Comparison of ENCODE assay signal across 20 cellular contexts in the genomic region with DNA sequence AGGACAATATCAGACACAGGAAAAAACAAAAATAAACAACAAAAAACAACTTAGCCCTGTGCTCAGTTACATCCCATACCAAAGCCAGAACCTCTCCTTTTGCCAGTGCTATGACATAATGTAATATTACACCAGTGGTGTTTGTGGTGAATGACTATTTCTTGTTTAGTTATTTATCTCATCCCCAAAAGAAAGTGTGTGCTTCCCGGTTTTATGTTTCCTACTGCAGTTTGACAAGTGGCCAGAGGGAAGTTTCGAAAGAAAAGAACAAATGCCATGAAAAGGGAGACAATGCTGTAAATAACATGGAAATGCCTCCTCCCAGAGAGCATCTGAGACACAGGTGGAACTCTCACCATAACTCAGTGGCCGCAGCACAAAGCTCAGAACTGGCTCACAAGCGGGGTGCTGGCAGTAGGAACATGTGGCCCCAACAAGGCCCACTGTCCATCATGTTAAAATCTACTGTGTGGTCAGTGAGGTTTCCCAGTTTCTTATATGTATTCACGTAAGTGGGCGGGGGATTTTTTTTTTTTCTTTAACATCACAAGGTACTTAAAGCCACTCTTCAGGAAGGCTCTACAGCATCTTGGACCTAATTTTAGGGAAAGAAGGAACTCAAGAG.
"Had no signal": no experiment of that assay in that cellular context is flagged by ENCODE, and none has a peak within 500 bp of the region (broad histone marks: within the 10 kb centered on the region; RNA-seq: fewer than 3 reads in every experiment).

No MANE protein-coding gene starts in this region.

- H3K9me3 ChIP-seq: esophagus muscularis mucosa, gastrocnemius medialis, heart right ventricle, ovary, suprapubic skin, thyroid gland, upper lobe of left lung, uterus had no signal

- H3K4me3 Mint-ChIP-seq: dendritic cell treated with granulocyte-macrophage colony-stimulating factor and Interleukin-4, amounts not matched to agents 40 ng/mL and 50 ng/mL, for 4 days; effector memory CD8-positive, alpha-beta T cell; naive thymus-derived CD8-positive, alpha-beta T cell had no signal

- H3K36me3 Mint-ChIP-seq: naive thymus-derived CD8-positive, alpha-beta T cell had no signal

- H3K27me3 ChIP-seq: esophagus muscularis mucosa, gastrocnemius medialis, ovary, thyroid gland, upper lobe of left lung, uterus had no signal

- H3K27ac ChIP-seq: epithelial cell of prostate, esophagus muscularis mucosa, gastrocnemius medialis, heart right ventricle, ovary, suprapubic skin, thyroid gland, upper lobe of left lung, uterus had no signal

- H3K9me3 Mint-ChIP-seq: dendritic cell treated with granulocyte-macrophage colony-stimulating factor and Interleukin-4, amounts not matched to agents 40 ng/mL and 50 ng/mL, for 4 days; effector memory CD8-positive, alpha-beta T cell had no signal

- H3K27ac Mint-ChIP-seq: dendritic cell treated with granulocyte-macrophage colony-stimulating factor and Interleukin-4, amounts not matched to agents 40 ng/mL and 50 ng/mL, for 4 days; effector memory CD8-positive, alpha-beta T cell; naive thymus-derived CD8-positive, alpha-beta T cell had no signal

- ATAC-seq: effector memory CD8-positive, alpha-beta T cell; gastrocnemius medialis; heart right ventricle; left lobe of liver; naive thymus-derived CD8-positive, alpha-beta T cell; right cardiac atrium had no signal

- H3K4me1 ChIP-seq: esophagus muscularis mucosa, gastrocnemius medialis, suprapubic skin, thyroid gland, upper lobe of left lung, uterus had no signal

- H3K4me3 ChIP-seq: esophagus muscularis mucosa, gastrocnemius medialis, heart right ventricle, ovary, smooth muscle cell, suprapubic skin, thyroid gland, upper lobe of left lung, uterus had no signal

- H3K4me1 Mint-ChIP-seq: naive thymus-derived CD8-positive, alpha-beta T cell had no signal

- H3K36me3 ChIP-seq: esophagus muscularis mucosa, gastrocnemius medialis, heart right ventricle, ovary, suprapubic skin, thyroid gland, upper lobe of left lung, uterus had no signal

- H3K4me2 ChIP-seq: smooth muscle cell had no signal

- DNase-seq: effector memory CD8-positive, alpha-beta T cell; gastrocnemius medialis; heart right ventricle; hypothalamus; kidney glomerular epithelial cell; mammary epithelial cell; naive thymus-derived CD8-positive, alpha-beta T cell; ovary; right cardiac atrium; stimulated activated CD4-positive, alpha-beta T cell treated with anti-CD3 and anti-CD28 coated beads, Interleukin-2, amount 100 ng/mL, for 48 hours; stimulated activated naive CD8-positive, alpha-beta T cell treated with anti-CD3 and anti-CD28 coated beads, Interleukin-15, Interleukin-2, amounts not matched to agents 100 U/mL and 50 U/mL, for 24 hours; thyroid gland; upper lobe of left lung; uterus had no signal
